Comparison of ENCODE assay signal across 8 cellular contexts in the genomic region with DNA sequence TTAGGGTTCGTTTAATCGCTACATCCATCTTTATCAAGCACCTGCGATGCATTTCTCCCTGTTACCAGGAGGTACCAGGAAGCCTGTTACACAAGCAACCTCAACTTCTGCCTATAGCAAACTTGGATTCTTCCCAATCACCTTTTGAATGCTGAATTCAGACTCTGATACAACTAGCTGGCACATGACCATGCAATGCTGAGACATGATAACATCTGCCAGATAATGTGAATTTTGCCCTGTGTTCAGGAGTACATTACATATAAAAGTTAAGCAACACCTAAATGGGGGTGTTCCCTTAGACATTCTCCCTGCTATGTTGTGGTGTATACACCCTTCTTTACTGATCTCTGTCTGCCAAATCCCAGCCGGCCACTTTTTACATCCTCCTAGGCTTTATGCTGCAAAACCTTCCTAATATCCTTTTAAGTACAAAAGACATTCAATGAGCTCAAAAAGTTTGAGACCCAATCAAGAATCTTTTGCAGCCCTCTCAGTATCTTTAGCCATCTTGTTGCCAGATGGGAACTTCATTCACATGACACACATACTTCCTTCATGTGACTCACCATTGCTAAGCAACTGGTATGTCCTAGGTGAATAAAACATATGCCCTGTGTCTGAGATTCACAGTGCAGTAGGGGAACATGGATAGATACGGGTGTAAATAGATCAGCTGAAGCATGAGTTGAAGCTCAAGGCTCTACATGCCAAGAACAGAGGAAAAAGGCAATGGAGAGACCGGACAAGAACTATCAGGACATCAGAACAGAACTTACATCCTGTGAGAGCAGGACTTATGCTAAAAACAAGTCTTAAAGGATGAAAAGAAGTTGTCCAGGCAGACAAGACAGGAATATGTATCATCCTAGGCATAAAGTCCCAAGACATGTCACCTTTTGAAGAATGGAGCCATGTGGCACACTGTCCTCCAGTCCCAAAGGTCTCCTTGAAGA.
DNase-seq lines count a peak whose midpoint lies in the region; ATAC-seq and TF ChIP-seq lines count a peak whose summit lies in the region.

No MANE protein-coding gene starts in this region.

- no peaks in the 10 kb centered on the region for H3K9me3 Mint-ChIP-seq in natural killer cell treated with Interleukin-12 subunit alpha and Interleukin-12 subunit beta and Interleukin-15 and Interleukin-18, amount 100 ng/mL, for 72 hours

- DNase-seq in AG20443 (ENCODE audit: low spot score) (peak; percentile 77), omental fat pad (ENCODE audit: low spot score) (no peak), NCI-H2107 treated with DMSO at 0.1 percent for 48 hours (lab: John Stamatoyannopoulos, UW; ENCODE audit: unreplicated experiment) (no peak), activated T-cell treated with anti-CD3 and anti-CD28 coated beads for 4 hours (no peak)
- DNase-seq in natural killer cell treated with Interleukin-12 subunit alpha and Interleukin-12 subunit beta and Interleukin-15 and Interleukin-18, amount 100 ng/mL, for 72 hours (ENCODE audit: low spot score): no peak

- H3K4me3 ChIP-seq in OCI-LY3 (ENCODE audit: low read length) (0 out of 2 replicates have a peak overlapping the region, but pooled peaks have one; percentile 23), esophagus (ENCODE audit: low read depth in 1 of 2, low read length in 2 of 2) (no peak overlapping the region)

- H3K36me3 ChIP-seq in OCI-LY3 (replicated peaks; ENCODE audit: low read depth, low read length) (no peaks in the 10 kb centered on the region), esophagus (ENCODE audit: control insufficient read depth in 2 of 2, insufficient read depth in 2 of 2, low read length in 1 of 2) (no peaks in the 10 kb centered on the region)

- H3K9me3 ChIP-seq in OCI-LY3 (ENCODE audit: insufficient read depth, low read length) (no peaks in the 10 kb centered on the region), esophagus (ENCODE audit: control insufficient read depth in 2 of 2, insufficient read depth in 1 of 2, low read depth in 1 of 2, low read length in 1 of 2) (no peaks in the 10 kb centered on the region)

- H3K36me3 Mint-ChIP-seq in natural killer cell treated with Interleukin-12 subunit alpha and Interleukin-12 subunit beta and Interleukin-15 and Interleukin-18, amount 100 ng/mL, for 72 hours: no peaks in the 10 kb centered on the region

- no peak overlapping the region for H3K27ac Mint-ChIP-seq in natural killer cell treated with Interleukin-12 subunit alpha and Interleukin-12 subunit beta and Interleukin-15 and Interleukin-18, amount 100 ng/mL, for 72 hours

- H3K27me3 ChIP-seq in OCI-LY3 (ENCODE audit: low read depth, low read length): peaks cover 5% of the 10 kb centered on the region; the same call in 1 of the 2 replicates
- no peaks in the 10 kb centered on the region for H3K27me3 ChIP-seq in esophagus (ENCODE audit: control insufficient read depth in 1 of 2, insufficient read depth in 2 of 2, low read length in 2 of 2)

- no peak overlapping the region for H3K9ac ChIP-seq in OCI-LY3 (ENCODE audit: low read length)

- H2AFZ ChIP-seq in OCI-LY3 (ENCODE audit: low read depth, low read length): no peak overlapping the region

- H3K4me1 ChIP-seq in OCI-LY3 (ENCODE audit: low read length) (peaks cover 13% of the 10 kb centered on the region), esophagus (ENCODE audit: control insufficient read depth in 2 of 2, insufficient read depth in 2 of 2, low read length in 1 of 2) (peaks cover 0 to 4% of the 10 kb centered on the region in 2 donors)

- H3K27ac ChIP-seq in OCI-LY3 (ENCODE audit: low read length) (no peak overlapping the region), esophagus (ENCODE audit: low read depth in 2 of 2, low read length in 1 of 2) (peak overlapping the region; percentile 60 to 70)

- no peak overlapping the region for H3K4me3 Mint-ChIP-seq in natural killer cell treated with Interleukin-12 subunit alpha and Interleukin-12 subunit beta and Interleukin-15 and Interleukin-18, amount 100 ng/mL, for 72 hours

- ATAC-seq in omental fat pad (ENCODE audit: low FRiP score) (peak; percentile 83), GM21786 (IDR thresholded peaks at IDR 0.05; ENCODE audit: unreplicated experiment) (no peak)
- ATAC-seq in natural killer cell treated with Interleukin-12 subunit alpha and Interleukin-12 subunit beta and Interleukin-15 and Interleukin-18, amount 100 ng/mL, for 72 hours: no peak

- H3K27me3 Mint-ChIP-seq in natural killer cell treated with Interleukin-12 subunit alpha and Interleukin-12 subunit beta and Interleukin-15 and Interleukin-18, amount 100 ng/mL, for 72 hours: no peaks in the 10 kb centered on the region

- whole genome bisulfite sequencing in esophagus, 2 donors: 56 to 70% methylated on average over 6 of the region's 6 CpGs

- TF ChIP-seq CTCF in OCI-LY3 (IDR thresholded peaks at IDR 0.05; ENCODE audit: low read depth, low read length) (no peak), omental fat pad (IDR thresholded peaks at IDR 0.05) (no peak)

- no peaks in the 10 kb centered on the region for H3K79me2 ChIP-seq in OCI-LY3 (ENCODE audit: low read length)

- H3K4me1 Mint-ChIP-seq in natural killer cell treated with Interleukin-12 subunit alpha and Interleukin-12 subunit beta and Interleukin-15 and Interleukin-18, amount 100 ng/mL, for 72 hours (ENCODE audit: low read depth in 2 of 2): peaks cover 12 to 14% of the 10 kb centered on the region in 2 donors

- H3K4me2 ChIP-seq in OCI-LY3 (ENCODE audit: low read length): peak overlapping the region; percentile 50

- H4K20me1 ChIP-seq in OCI-LY3 (ENCODE audit: insufficient read depth, low read length): 0 out of 2 replicates have a peak, but pooled peaks cover 2% of the 10 kb centered on the region
